ENCODE assay signal across 21 cellular contexts in the genomic region with DNA sequence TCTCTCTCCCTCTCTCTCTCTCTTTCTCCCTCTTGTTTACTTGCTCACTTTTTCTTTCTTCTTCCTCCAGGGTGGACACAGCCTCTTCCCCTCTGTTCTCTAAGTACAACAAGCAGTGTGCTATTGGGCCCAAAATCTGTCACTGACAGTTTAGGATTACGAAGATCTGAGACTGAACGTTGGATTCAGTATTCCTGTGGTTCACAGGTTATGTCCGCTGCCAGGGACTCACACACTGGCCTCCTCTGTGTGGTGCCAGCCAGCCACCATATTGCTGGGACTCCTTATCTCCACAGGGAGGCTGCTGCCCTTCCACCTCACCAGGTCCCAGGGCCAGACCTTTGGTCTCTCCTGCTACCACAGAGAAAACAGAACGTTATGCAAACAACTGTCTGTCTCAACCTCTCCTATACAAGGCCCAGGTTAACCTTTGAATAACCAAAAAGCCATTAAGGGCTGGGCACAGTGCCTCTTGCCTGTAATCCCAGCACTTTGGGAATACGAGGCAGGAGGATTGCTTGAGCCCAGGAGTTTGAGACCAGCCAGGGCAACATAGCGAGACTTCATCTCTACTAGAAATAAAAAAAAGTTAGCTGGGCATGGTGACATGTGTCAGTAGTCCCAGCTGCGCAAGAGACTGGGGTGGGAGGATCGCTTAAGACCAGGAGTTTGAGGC.
"Had no signal": no experiment of that assay in that cellular context is flagged by ENCODE, and none has a peak within 500 bp of the region (broad histone marks: within the 10 kb centered on the region; RNA-seq: fewer than 3 reads in every experiment).

No MANE protein-coding gene starts in this region.

- H3K27me3 ChIP-seq: breast epithelium, uterus had no signal

- H3K27me3 Mint-ChIP-seq: activated T-helper 17 cell treated with anti-CD3 and anti-CD28 coated beads, Interleukin-2, amount 50 U/mL, for 72 hours had no signal

- H3K4me1 Mint-ChIP-seq: activated T-helper 17 cell treated with anti-CD3 and anti-CD28 coated beads, Interleukin-2, amount 50 U/mL, for 72 hours; immature natural killer cell had no signal

- H3K4me3 Mint-ChIP-seq: activated T-helper 17 cell treated with anti-CD3 and anti-CD28 coated beads, Interleukin-2, amount 50 U/mL, for 72 hours; dendritic cell treated with granulocyte-macrophage colony-stimulating factor and Interleukin-4, amounts not matched to agents 40 ng/mL and 50 ng/mL, for 4 days; immature natural killer cell; naive thymus-derived CD8-positive, alpha-beta T cell; T-cell had no signal

- H3K36me3 ChIP-seq: breast epithelium, prostate gland, thoracic aorta, uterus had no signal

- H3K4me3 ChIP-seq: breast epithelium, prostate gland, thoracic aorta, uterus had no signal

- H3K9me3 ChIP-seq: breast epithelium, prostate gland, thoracic aorta, uterus had no signal

- DNase-seq: activated CD4-positive, CD25-positive, alpha-beta regulatory T cell treated with anti-CD3 and anti-CD28 coated beads, Interleukin-2, amount 50 U/mL, for 72 hours; activated naive CD4-positive, alpha-beta T cell treated with Interleukin-2 at 50 U/mL for 16 hours; activated T-cell treated with anti-CD3 and anti-CD28 coated beads for 4 hours; aorta; effector memory CD4-positive, alpha-beta T cell; foreskin melanocyte; immature natural killer cell; naive thymus-derived CD8-positive, alpha-beta T cell; nucleus accumbens; right cardiac atrium; stimulated activated CD4-positive, alpha-beta T cell treated with anti-CD3 and anti-CD28 coated beads, Interleukin-12 subunit alpha, Interleukin-12 subunit beta, amount 100 ng/mL, for 4 hours; stimulated activated CD4-positive, alpha-beta T cell treated with anti-CD3 and anti-CD28 coated beads, Interleukin-2, amount 100 ng/mL, for 24 hours; T-cell; T-helper 9 cell; uterus had no signal

- H3K27ac ChIP-seq: breast epithelium, epithelial cell of prostate, prostate gland, thoracic aorta, uterus had no signal

- H3K36me3 Mint-ChIP-seq: immature natural killer cell, T-cell had no signal

- H3K9me3 Mint-ChIP-seq: activated T-helper 17 cell treated with anti-CD3 and anti-CD28 coated beads, Interleukin-2, amount 50 U/mL, for 72 hours; dendritic cell treated with granulocyte-macrophage colony-stimulating factor and Interleukin-4, amounts not matched to agents 40 ng/mL and 50 ng/mL, for 4 days; immature natural killer cell; T-cell had no signal

- H3K27ac Mint-ChIP-seq: activated T-helper 17 cell treated with anti-CD3 and anti-CD28 coated beads, Interleukin-2, amount 50 U/mL, for 72 hours; dendritic cell treated with granulocyte-macrophage colony-stimulating factor and Interleukin-4, amounts not matched to agents 40 ng/mL and 50 ng/mL, for 4 days; T-cell had no signal

- ATAC-seq: activated T-helper 17 cell treated with anti-CD3 and anti-CD28 coated beads, Interleukin-2, amount 50 U/mL, for 72 hours; naive thymus-derived CD8-positive, alpha-beta T cell; right cardiac atrium; T-cell had no signal
